ENCODE assay signal across 18 cellular contexts in the genomic region with DNA sequence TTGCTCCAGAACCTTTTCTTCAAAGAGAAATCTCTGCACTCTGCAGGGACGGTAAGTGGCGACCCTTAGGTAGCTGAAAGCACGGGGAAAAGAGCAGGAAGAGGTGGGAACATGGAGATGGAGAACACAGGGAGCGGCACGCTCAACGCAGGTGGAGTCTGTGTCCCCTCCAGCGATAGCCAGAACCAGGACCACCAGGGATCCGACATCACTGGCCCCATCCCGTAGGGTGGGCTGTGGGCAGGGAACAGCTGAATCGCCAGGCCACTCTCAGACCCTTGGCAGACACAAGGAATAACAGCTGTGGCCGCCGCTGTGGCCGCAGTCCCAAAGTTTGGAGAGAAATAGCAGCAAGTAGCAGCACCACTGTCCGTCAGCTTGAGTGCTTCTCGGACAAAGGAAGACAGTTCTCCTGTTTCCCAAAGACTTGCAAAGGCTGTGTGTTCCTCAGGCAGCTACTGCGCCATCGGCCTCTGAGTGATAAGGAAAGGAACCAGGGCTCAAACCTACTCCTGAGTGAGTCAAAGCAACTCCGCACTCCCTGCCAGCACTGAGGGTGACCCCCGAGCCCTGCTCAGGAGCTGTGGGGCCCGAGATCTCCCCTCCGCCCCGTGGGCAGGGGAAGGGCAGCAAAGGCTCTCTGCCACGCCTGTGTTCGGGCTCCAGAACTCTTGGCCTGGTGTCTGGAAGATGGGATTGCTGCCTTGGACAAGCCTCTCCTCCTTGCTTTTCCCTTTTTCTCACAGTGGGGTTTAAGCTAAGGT.
DNase-seq lines count a peak whose midpoint lies in the region; ATAC-seq and TF ChIP-seq lines count a peak whose summit lies in the region.
"Had no signal": no experiment of that assay in that cellular context is flagged by ENCODE, and none has a peak within 500 bp of the region (broad histone marks: within the 10 kb centered on the region; RNA-seq: fewer than 3 reads in every experiment).

No MANE protein-coding gene starts in this region.

- peaks cover 17% of the 10 kb centered on the region for H3K36me3 Mint-ChIP-seq in natural killer cell treated with Interleukin-12 subunit alpha and Interleukin-12 subunit beta and Interleukin-15 and Interleukin-18, amount 100 ng/mL, for 72 hours
- H3K36me3 Mint-ChIP-seq in natural killer cell, result peaks cover 17% of the 10 kb centered on the region
- peaks cover 3% of the 10 kb centered on the region for H3K36me3 Mint-ChIP-seq in mesothelial cell of epicardium

- no peak overlapping the region for H3K4ac ChIP-seq in neuronal stem cell (ENCODE audit: low read length)

- H3K27me3 ChIP-seq in right atrium auricular region (no peaks in the 10 kb centered on the region), neuronal stem cell (ENCODE audit: control insufficient read depth in 3 of 3, insufficient read depth in 3 of 3, low read depth in 1 of 3, low read length in 3 of 3) (no peaks in the 10 kb centered on the region)
- H3K27me3 ChIP-seq: BLaER1 had no signal

- H3K9me3 ChIP-seq in right atrium auricular region (peaks cover 0 to 11% of the 10 kb centered on the region in 2 donors), neuronal stem cell (replicated peaks in 1 of 2; ENCODE audit: control insufficient read depth in 2 of 2, insufficient read depth in 1 of 2, low read depth in 1 of 2, low read length in 2 of 2) (peaks cover 7 to 12% of the 10 kb centered on the region in 2 donors)

- no peak overlapping the region for H3K27ac Mint-ChIP-seq in natural killer cell treated with Interleukin-12 subunit alpha and Interleukin-12 subunit beta and Interleukin-15 and Interleukin-18, amount 100 ng/mL, for 72 hours
- H3K27ac Mint-ChIP-seq in natural killer cell, result no peak overlapping the region
- no peak overlapping the region for H3K27ac Mint-ChIP-seq in mesothelial cell of epicardium
- H3K27ac Mint-ChIP-seq: CD8-positive, alpha-beta memory T cell had no signal

- H2BK5ac ChIP-seq in neuronal stem cell (ENCODE audit: low read length), result no peak overlapping the region

- no peak overlapping the region for H2AK5ac ChIP-seq in neuronal stem cell (ENCODE audit: low read depth, low read length)

- no peak overlapping the region for H2AFZ ChIP-seq in neuronal stem cell (ENCODE audit: low read length)

- H4K91ac ChIP-seq in neuronal stem cell (ENCODE audit: low read depth, low read length, poor library complexity), result no peak overlapping the region

- peaks cover 31 to 63% of the 10 kb centered on the region in 2 donors for H3K27me3 Mint-ChIP-seq in natural killer cell treated with Interleukin-12 subunit alpha and Interleukin-12 subunit beta and Interleukin-15 and Interleukin-18, amount 100 ng/mL, for 72 hours
- H3K27me3 Mint-ChIP-seq in natural killer cell (ENCODE audit: low read depth in 2 of 2) (peaks cover 25 to 43% of the 10 kb centered on the region in 2 donors), mesothelial cell of epicardium (ENCODE audit: low read depth) (peaks cover 21% of the 10 kb centered on the region)

- TF ChIP-seq CTCF in natural killer cell (IDR thresholded peaks at IDR 0.05) (no peak), right atrium auricular region (IDR thresholded peaks at IDR 0.05) (no peak), mesothelial cell of epicardium (IDR thresholded peaks at IDR 0.05; ENCODE audit: unreplicated experiment) (no peak)

- DNase-seq in natural killer cell treated with Interleukin-12 subunit alpha and Interleukin-12 subunit beta and Interleukin-15 and Interleukin-18, amount 100 ng/mL, for 72 hours (ENCODE audit: low spot score), result no peak
- DNase-seq in natural killer cell (no peak), right atrium auricular region (ENCODE audit: low spot score) (peak; percentile 56), neuronal stem cell (ENCODE audit: low spot score) (no peak), mesothelial cell of epicardium (ENCODE audit: low spot score in 2 of 2, unreplicated experiment in 2 of 2) (no peak)
- no peak for DNase-seq in stimulated activated CD4-positive, alpha-beta T cell treated with anti-CD3 and anti-CD28 coated beads, Interleukin-4, amount 100 ng/mL, for 4 hours
- DNase-seq: CD8-positive, alpha-beta memory T cell; DND-41; KBM-7; NCI-H1417 treated with DMSO at 0.1 percent for 48 hours; NCI-H1930; NCI-H2171 treated with DMSO at 0.1 percent for 48 hours; NCI-H446 treated with DMSO at 0.1 percent for 48 hours; NCI-H748 treated with DMSO at 0.1 percent for 48 hours; OCI-M1 had no signal

- peak; percentile 17 to 24 for ATAC-seq in natural killer cell treated with Interleukin-12 subunit alpha and Interleukin-12 subunit beta and Interleukin-15 and Interleukin-18, amount 100 ng/mL, for 72 hours
- ATAC-seq in natural killer cell (no peak), HG02763 (IDR thresholded peaks at IDR 0.05; ENCODE audit: unreplicated experiment) (no peak), GM21529 (IDR thresholded peaks at IDR 0.05; ENCODE audit: unreplicated experiment) (no peak)

- H3K9ac ChIP-seq in neuronal stem cell (ENCODE audit: low read depth, low read length, poor library complexity), result peak overlapping the region; percentile 8
- H3K9ac ChIP-seq: BLaER1 had no signal

- no peak overlapping the region for H2BK120ac ChIP-seq in neuronal stem cell (ENCODE audit: low read depth, low read length)

- H3K4me3 ChIP-seq in right atrium auricular region, result no peak overlapping the region
- H3K4me3 ChIP-seq in neuronal stem cell (ENCODE audit: low read length in 2 of 2), result no peak overlapping the region
- H3K4me3 ChIP-seq: BLaER1 had no signal

- H3K36me3 ChIP-seq in right atrium auricular region, result no peaks in the 10 kb centered on the region
- no peaks in the 10 kb centered on the region for H3K36me3 ChIP-seq in neuronal stem cell (replicated peaks in 1 of 2; ENCODE audit: control insufficient read depth in 2 of 2, insufficient read depth in 2 of 2, low read length in 2 of 2)
- H3K36me3 ChIP-seq: BLaER1 had no signal

- H3K23ac ChIP-seq in neuronal stem cell (ENCODE audit: low read depth, low read length, poor library complexity), result peak overlapping the region; percentile 18

- H3K14ac ChIP-seq in neuronal stem cell (ENCODE audit: low read length), result peak overlapping the region; percentile 86

- H3K27ac ChIP-seq in right atrium auricular region (no peak overlapping the region), neuronal stem cell (replicated peaks; ENCODE audit: low read length) (no peak overlapping the region)
- H3K27ac ChIP-seq: BLaER1 had no signal

- peak overlapping the region; percentile 35 for H2BK12ac ChIP-seq in neuronal stem cell (ENCODE audit: low read length)

- no peaks in the 10 kb centered on the region for H3K4me1 ChIP-seq in right atrium auricular region
- peaks cover 0 to 11% of the 10 kb centered on the region in 2 donors for H3K4me1 ChIP-seq in neuronal stem cell (ENCODE audit: control insufficient read depth in 2 of 2, insufficient read depth in 1 of 2, low read depth in 1 of 2, low read length in 2 of 2)
- H3K4me1 ChIP-seq: BLaER1 had no signal

- intact Hi-C loops in natural killer cell (cut with micrococcal nuclease), result no loop called here

- H3K4me1 Mint-ChIP-seq in natural killer cell treated with Interleukin-12 subunit alpha and Interleukin-12 subunit beta and Interleukin-15 and Interleukin-18, amount 100 ng/mL, for 72 hours (ENCODE audit: low read depth in 2 of 2), result no peaks in the 10 kb centered on the region
- H3K4me1 Mint-ChIP-seq in natural killer cell, result no peaks in the 10 kb centered on the region
- H3K4me1 Mint-ChIP-seq in mesothelial cell of epicardium, result no peaks in the 10 kb centered on the region

- H3K4me3 Mint-ChIP-seq in natural killer cell treated with Interleukin-12 subunit alpha and Interleukin-12 subunit beta and Interleukin-15 and Interleukin-18, amount 100 ng/mL, for 72 hours, result no peak overlapping the region
- H3K4me3 Mint-ChIP-seq in natural killer cell (no peak overlapping the region), mesothelial cell of epicardium (no peak overlapping the region)
- H3K4me3 Mint-ChIP-seq: CD8-positive, alpha-beta memory T cell had no signal

- peak overlapping the region; percentile 88 for H3K18ac ChIP-seq in neuronal stem cell (ENCODE audit: low read length)

- H3K4me2 ChIP-seq in neuronal stem cell (ENCODE audit: insufficient read depth, low read length, poor library complexity, severe bottlenecking), result no peak overlapping the region
- H3K4me2 ChIP-seq: BLaER1 had no signal

- peaks cover 3% of the 10 kb centered on the region for H3K79me1 ChIP-seq in neuronal stem cell (ENCODE audit: low read depth, low read length)

- no CpG with 5 or more reads among the region's 24 CpGs for WGBS in neuronal stem cell (ENCODE audit: extremely low coverage in 2 of 2, insufficient read length in 2 of 2, insufficient replicate concordance in 1 of 2), 2 donors

- peak overlapping the region; percentile 32 for H4K8ac ChIP-seq in neuronal stem cell (ENCODE audit: low read depth, low read length)

- H2BK15ac ChIP-seq in neuronal stem cell (ENCODE audit: low read length), result peak overlapping the region; percentile 83

- peaks cover 5% of the 10 kb centered on the region for H3K9me3 Mint-ChIP-seq in natural killer cell treated with Interleukin-12 subunit alpha and Interleukin-12 subunit beta and Interleukin-15 and Interleukin-18, amount 100 ng/mL, for 72 hours
- H3K9me3 Mint-ChIP-seq in natural killer cell (peaks cover 3 to 5% of the 10 kb centered on the region in 2 donors), mesothelial cell of epicardium (peaks cover 33% of the 10 kb centered on the region)

Comparison
In these comparisons a context has a peak if more than half of its experiments do, and no peak if none do; other contexts are left out.
1. ATAC-seq: peak in natural killer cell treated with Interleukin-12 subunit alpha and Interleukin-12 subunit beta and Interleukin-15 and Interleukin-18, amount 100 ng/mL, for 72 hours (2 of 2); none in natural killer cell (0 of 3), HG02763 (single experiment) and GM21529 (single experiment).